In the genomic region with DNA sequence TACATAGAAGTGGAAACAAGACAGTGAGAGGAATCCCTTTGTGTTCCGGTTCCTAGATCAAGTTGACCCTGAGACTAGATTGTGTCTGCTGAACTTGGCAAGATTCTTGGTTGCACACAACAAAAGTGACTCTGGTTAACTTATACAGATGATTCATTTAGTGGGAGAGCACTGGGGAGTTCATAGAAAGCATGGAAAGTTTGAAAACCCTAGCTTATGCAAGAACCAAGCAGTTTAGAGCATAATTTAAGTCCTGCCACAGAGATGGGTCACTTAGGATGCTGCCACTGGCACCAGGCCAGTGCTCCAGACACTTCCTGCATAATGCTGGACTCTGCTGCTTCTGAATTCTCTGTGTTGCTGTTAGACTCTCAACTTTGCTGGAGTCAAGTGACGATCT, we compare ENCODE assay signal across 21 cellular contexts.
"Had no signal": no experiment of that assay in that cellular context is flagged by ENCODE, and none has a peak within 500 bp of the region (broad histone marks: within the 10 kb centered on the region; RNA-seq: fewer than 3 reads in every experiment).

No MANE protein-coding gene starts in this region.

- H3K27ac Mint-ChIP-seq: dendritic cell treated with granulocyte-macrophage colony-stimulating factor and Interleukin-4, amounts not matched to agents 40 ng/mL and 50 ng/mL, for 4 days; effector memory CD8-positive, alpha-beta T cell; nephron progenitor cell; stimulated activated naive B cell treated with anti-CD40 and anti-IgM and Interleukin-4, amounts not matched to agents 10 μg/mL and 1 μg/mL and 100 μg/mL, for 72 hours; stimulated activated naive CD8-positive, alpha-beta T cell treated with anti-CD3 and anti-CD28 coated beads, Interleukin-15, amount 100 ng/mL, for 72 hours had no signal

- H3K9me3 Mint-ChIP-seq: dendritic cell treated with granulocyte-macrophage colony-stimulating factor and Interleukin-4, amounts not matched to agents 40 ng/mL and 50 ng/mL, for 4 days; effector memory CD8-positive, alpha-beta T cell; nephron progenitor cell; stimulated activated naive B cell treated with anti-CD40 and anti-IgM and Interleukin-4, amounts not matched to agents 10 μg/mL and 1 μg/mL and 100 μg/mL, for 72 hours; stimulated activated naive CD8-positive, alpha-beta T cell treated with anti-CD3 and anti-CD28 coated beads, Interleukin-15, amount 100 ng/mL, for 72 hours had no signal

- DNase-seq: effector memory CD8-positive, alpha-beta T cell; foreskin melanocyte; head of caudate nucleus; kidney glomerular epithelial cell; mammary epithelial cell; mucosa of descending colon; nephron progenitor cell; psoas muscle; stimulated activated CD4-positive, alpha-beta T cell treated with anti-CD3 and anti-CD28 coated beads, Interleukin-2, amount 100 ng/mL, for 24 hours; stimulated activated CD4-positive, alpha-beta T cell treated with anti-CD3 and anti-CD28 coated beads, Interleukin-4, amount 100 ng/mL, for 4 hours; stimulated activated naive B cell treated with anti-CD40 and anti-IgM and Interleukin-4, amounts not matched to agents 10 μg/mL and 1 μg/mL and 100 μg/mL, for 72 hours; stimulated activated naive CD8-positive, alpha-beta T cell treated with anti-CD3 and anti-CD28 coated beads, Interleukin-15, amount 100 ng/mL, for 72 hours; testis; upper lobe of right lung had no signal

- H3K36me3 Mint-ChIP-seq: stimulated activated naive B cell treated with anti-CD40 and anti-IgM and Interleukin-4, amounts not matched to agents 10 μg/mL and 1 μg/mL and 100 μg/mL, for 72 hours had no signal

- H3K4me1 Mint-ChIP-seq: stimulated activated naive B cell treated with anti-CD40 and anti-IgM and Interleukin-4, amounts not matched to agents 10 μg/mL and 1 μg/mL and 100 μg/mL, for 72 hours; stimulated activated naive CD8-positive, alpha-beta T cell treated with anti-CD3 and anti-CD28 coated beads, Interleukin-15, amount 100 ng/mL, for 72 hours had no signal

- H3K4me3 Mint-ChIP-seq: dendritic cell treated with granulocyte-macrophage colony-stimulating factor and Interleukin-4, amounts not matched to agents 40 ng/mL and 50 ng/mL, for 4 days; effector memory CD8-positive, alpha-beta T cell; nephron progenitor cell; stimulated activated naive B cell treated with anti-CD40 and anti-IgM and Interleukin-4, amounts not matched to agents 10 μg/mL and 1 μg/mL and 100 μg/mL, for 72 hours; stimulated activated naive CD8-positive, alpha-beta T cell treated with anti-CD3 and anti-CD28 coated beads, Interleukin-15, amount 100 ng/mL, for 72 hours had no signal

- ATAC-seq: effector memory CD8-positive, alpha-beta T cell; mucosa of descending colon; sciatic nerve; stimulated activated naive CD8-positive, alpha-beta T cell treated with anti-CD3 and anti-CD28 coated beads, Interleukin-15, amount 100 ng/mL, for 72 hours; upper lobe of right lung had no signal

- H3K4me3 ChIP-seq: esophagus muscularis mucosa, hepatocyte, mucosa of descending colon, psoas muscle, skin epidermis, testis, tibial nerve, upper lobe of right lung, vagina had no signal
